In genomic region chr21:31394309-31394708, GRCh38 we compare ENCODE assay signal across 1 cellular context.
TF ChIP-seq lines count a peak whose summit lies in the region.

No MANE protein-coding gene starts in this region.

TF ChIP-seq in GM23338, 12 proteins besides CTCF, POLR2A, EP300 and RAD21 (continued from another document):
- TF ChIP-seq ZNF462 (CRISPR knock-in tag; IDR thresholded peaks at IDR 0.05) (no peak), ZNF331 (CRISPR knock-in tag; IDR thresholded peaks at IDR 0.05; ENCODE audit: low read depth) (no peak), EZH2phosphoT487 (IDR thresholded peaks at IDR 0.05; ENCODE audit: unreplicated experiment) (no peak), REST (IDR thresholded peaks at IDR 0.05; ENCODE audit: unreplicated experiment) (no peak)
TF ChIP-seq in GM23338: peak in this region for 0.
